In the genomic region with DNA sequence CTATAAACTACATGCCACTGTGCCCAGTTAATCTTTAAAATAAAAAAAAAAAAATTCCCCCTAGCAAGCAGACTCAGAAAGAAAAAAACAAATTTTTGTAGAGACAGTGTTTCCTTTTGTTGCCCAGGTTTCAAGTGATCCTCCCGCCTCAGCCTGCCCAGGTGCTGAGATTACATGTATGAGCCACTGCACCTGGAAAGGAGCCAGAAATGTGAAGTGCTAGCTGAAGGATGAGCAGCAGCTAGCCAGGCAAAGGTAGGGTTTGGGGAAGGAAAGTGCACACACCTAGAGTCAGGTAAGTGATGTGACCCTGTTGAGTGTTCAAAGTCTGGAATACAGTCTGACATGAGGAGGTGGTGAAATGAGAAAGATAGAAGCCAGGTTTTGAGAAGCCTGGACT, we compare ENCODE assay signal across 8 cellular contexts. TPM values are rescaled to one million over a fixed set of nuclear protein-coding genes. Genes with fewer than 3 reads are reported as not detected.
DNase-seq lines count a peak whose midpoint lies in the region; ATAC-seq and TF ChIP-seq lines count a peak whose summit lies in the region.

No MANE protein-coding gene starts in this region.

- H4K5ac ChIP-seq in IMR-90 (ENCODE audit: low read depth, low read length): no peak overlapping the region

- no peak overlapping the region for H3K27ac Mint-ChIP-seq in CD4-positive, alpha-beta T cell
- no peak overlapping the region for H3K27ac Mint-ChIP-seq in activated B cell treated with CpG ODN at 0.5 μM for 24 hours

- in situ Hi-C loops in IMR-90 (cut with MboI; ENCODE audit: low sequenced_read_pairs) (no loop called here), gastrocnemius medialis (cut with MboI; ENCODE audit: low sequenced_read_pairs in 4 of 4) (loop anchor here in 2 of 4 donors (10.0 to 25.0 kb wide), 2 partner anchors 538 to 540 kb away; partner anchors contain the start of genes HECTD3 (in 2 of the 2) and UROD (in 2 of the 2))

- peaks cover 7% of the 10 kb centered on the region for H3K36me3 ChIP-seq in IMR-90 (ENCODE audit: control insufficient read depth, insufficient read depth, low read length)
- H3K36me3 ChIP-seq in right lobe of liver: no peaks in the 10 kb centered on the region
- peaks cover 0 to 14% of the 10 kb centered on the region in 2 donors for H3K36me3 ChIP-seq in gastrocnemius medialis

- H2BK5ac ChIP-seq in IMR-90 (ENCODE audit: low read depth, low read length, poor library complexity, severe bottlenecking): no peak overlapping the region

- DNase-seq in CD4-positive, alpha-beta T cell: no peak
- DNase-seq in IMR-90 (no peak), activated B cell treated with CpG ODN at 0.5 μM for 24 hours (no peak), right lobe of liver (peak in 2 of 3 donors; percentile 38 to 58), gastrocnemius medialis (no peak), DMS114 treated with DMSO at 0.1 percent for 48 hours (lab: John Stamatoyannopoulos, UW; ENCODE audit: unreplicated experiment) (no peak)

- no peak for TF ChIP-seq CTCF in CD4-positive, alpha-beta T cell (IDR thresholded peaks at IDR 0.05)
- TF ChIP-seq CTCF in IMR-90 (conservative IDR thresholded peaks at IDR 0.05; ENCODE audit: low read depth, low read length) (no peak), activated B cell treated with CpG ODN at 0.5 μM for 24 hours (IDR thresholded peaks at IDR 0.05) (no peak), right lobe of liver (IDR thresholded peaks at IDR 0.05) (no peak), gastrocnemius medialis (IDR thresholded peaks at IDR 0.05 in 4 of 5, conservative IDR thresholded peaks at IDR 0.05 in 1 of 5) (no peak)

- peak overlapping the region; percentile 70 for H3K4me3 Mint-ChIP-seq in CD4-positive, alpha-beta T cell
- H3K4me3 Mint-ChIP-seq in activated B cell treated with CpG ODN at 0.5 μM for 24 hours: peak overlapping the region; percentile 65

- H3K56ac ChIP-seq in IMR-90 (ENCODE audit: extremely low read depth, insufficient read depth, low read length): no peak overlapping the region

- peaks cover 17 to 40% of the 10 kb centered on the region in 2 experiments for H3K79me1 ChIP-seq in IMR-90 (ENCODE audit: low read depth in 1 of 2, low read length in 2 of 2)

- no peak for ATAC-seq in CD4-positive, alpha-beta T cell (ENCODE audit: poor library complexity)
- ATAC-seq in IMR-90 (ENCODE audit: low read depth) (no peak), activated B cell treated with CpG ODN at 0.5 μM for 24 hours (ENCODE audit: low read depth) (no peak), right lobe of liver (peak in 1 of 4 donors; percentile 9), GM21423 (IDR thresholded peaks at IDR 0.05; ENCODE audit: unreplicated experiment) (no peak), GM19035 (IDR thresholded peaks at IDR 0.05; ENCODE audit: unreplicated experiment) (no peak), gastrocnemius medialis (no peak)

- CTCF ChIA-PET in CD4-positive, alpha-beta T cell (lab: Charles Lee): interaction anchor here (2.4 kb wide), 1 partner anchor 40 kb away, joined by 20 read pairs; no protein-coding TSS in a partner anchor
- CTCF ChIA-PET in IMR-90 (lab: Yijun Ruan, JAX) (interaction anchor here (0.6 kb wide), 1 partner anchor 1708 kb away, joined by 3 read pairs; no protein-coding TSS in a partner anchor), activated B cell treated with CpG ODN at 0.5 μM for 24 hours (lab: Charles Lee) (interaction anchor here (1.3 to 2.2 kb wide), 2 partner anchors 19 to 41 kb away, joined by 6 to 9 read pairs; no protein-coding TSS in a partner anchor)

- no peak overlapping the region for H3K14ac ChIP-seq in IMR-90 (replicated peaks; ENCODE audit: low read depth, low read length)

- no peak overlapping the region for H4K91ac ChIP-seq in IMR-90 (ENCODE audit: insufficient read depth, low read depth, low read length)

- H3K4me1 ChIP-seq in IMR-90 (ENCODE audit: control insufficient read depth, insufficient read depth, low read length): peaks cover 6% of the 10 kb centered on the region
- H3K4me1 ChIP-seq in right lobe of liver: peaks cover 0 to 44% (median 14%) of the 10 kb centered on the region in 4 donors
- peaks cover 12 to 16% of the 10 kb centered on the region in 2 donors for H3K4me1 ChIP-seq in gastrocnemius medialis

- no peak for TF ChIP-seq RAD21 in IMR-90 (IDR thresholded peaks at IDR 0.05; ENCODE audit: low read length)

- H3K27me3 ChIP-seq in CD4-positive, alpha-beta T cell (ENCODE audit: control insufficient read depth, insufficient read depth, low read length): no peaks in the 10 kb centered on the region
- H3K27me3 ChIP-seq in IMR-90 (ENCODE audit: control insufficient read depth, insufficient read depth, low read length): no peaks in the 10 kb centered on the region
- H3K27me3 ChIP-seq in right lobe of liver: no peaks in the 10 kb centered on the region
- H3K27me3 ChIP-seq in gastrocnemius medialis: no peaks in the 10 kb centered on the region

- H3K9ac ChIP-seq in IMR-90 (ENCODE audit: low read depth, low read length): no peak overlapping the region

- H2BK20ac ChIP-seq in IMR-90 (ENCODE audit: low read depth, low read length): no peak overlapping the region

- no peak overlapping the region for H3K4ac ChIP-seq in IMR-90 (ENCODE audit: low read depth, low read length)

- H3K9me3 Mint-ChIP-seq in CD4-positive, alpha-beta T cell: no peaks in the 10 kb centered on the region
- H3K9me3 Mint-ChIP-seq in activated B cell treated with CpG ODN at 0.5 μM for 24 hours: no peaks in the 10 kb centered on the region

- peaks cover 5% of the 10 kb centered on the region; the same call in 1 of the 2 replicates for H3K9me1 ChIP-seq in IMR-90 (ENCODE audit: insufficient read depth, low read length)

- dilution Hi-C loops in IMR-90 (cut with HindIII; ENCODE audit: low sequenced_read_pairs, unreplicated experiment): no loop called here

- intact Hi-C loops in CD4-positive, alpha-beta T cell (cut with DNase I, micrococcal nuclease): loop anchor here in 1 of 2 experiments (5.0 kb wide), 1 partner anchor 250 kb away; no protein-coding TSS in a partner anchor
- intact Hi-C loops in IMR-90 (cut with micrococcal nuclease) (no loop called here), activated B cell treated with CpG ODN at 0.5 μM for 24 hours (cut with micrococcal nuclease) (no loop called here), right lobe of liver (cut with DNase I) (no loop called here), gastrocnemius medialis (cut with DNase I; ENCODE audit: low total_unique reads) (no loop called here)

- 0 out of 2 replicates have a peak overlapping the region, but pooled peaks have one; percentile 7 for H2AK5ac ChIP-seq in IMR-90 (ENCODE audit: low read depth, low read length)

- no peak overlapping the region for H3K4me2 ChIP-seq in IMR-90 (ENCODE audit: low read depth, low read length)

- H3K4me1 Mint-ChIP-seq in CD4-positive, alpha-beta T cell (ENCODE audit: low read depth): peaks cover 26% of the 10 kb centered on the region
- peaks cover 25% of the 10 kb centered on the region for H3K4me1 Mint-ChIP-seq in activated B cell treated with CpG ODN at 0.5 μM for 24 hours

- H2BK120ac ChIP-seq in IMR-90 (ENCODE audit: low read depth, low read length): no peak overlapping the region

- H3K27ac ChIP-seq in CD4-positive, alpha-beta T cell (ENCODE audit: low read depth, low read length): no peak overlapping the region
- no peak overlapping the region for H3K27ac ChIP-seq in IMR-90 (ENCODE audit: insufficient read depth, low read length)
- peak overlapping the region in 2 of 3 donors; percentile 13 to 72 for H3K27ac ChIP-seq in right lobe of liver
- H3K27ac ChIP-seq in gastrocnemius medialis: no peak overlapping the region

- H2AK9ac ChIP-seq in IMR-90 (replicated peaks; ENCODE audit: low read depth, low read length, poor library complexity): no peak overlapping the region

- BruUV-seq in IMR-90 (replicated peaks; lab: Mats Ljungman, UMichigan): no TSS peak

- peak overlapping the region; percentile 33; the same call in 1 of the 2 replicates for H3K23ac ChIP-seq in IMR-90 (ENCODE audit: low read depth, low read length)

- 88% methylated on average over 1 of the region's 1 CpG; no CpG with 5 or more reads in 1 of the 2 experiments for WGBS in IMR-90 (ENCODE audit: extremely low coverage in 2 of 2, insufficient read length in 1 of 2), 2 experiments
- WGBS in right lobe of liver (ENCODE audit: insufficient coverage, low coverage, low lambda C conversion rate, missing lambda C conversion rate): 15% methylated on average over 1 of the region's 1 CpG

- no peak overlapping the region for H2AFZ ChIP-seq in IMR-90 (replicated peaks; ENCODE audit: low read length, poor library complexity)

- peaks cover 21% of the 10 kb centered on the region for H3K36me3 Mint-ChIP-seq in CD4-positive, alpha-beta T cell (ENCODE audit: low read depth)
- peaks cover 34% of the 10 kb centered on the region for H3K36me3 Mint-ChIP-seq in activated B cell treated with CpG ODN at 0.5 μM for 24 hours (ENCODE audit: low read depth)

- TF ChIP-seq POLR2A in IMR-90 (IDR thresholded peaks at IDR 0.05; ENCODE audit: low read depth, low read length): no peak
- TF ChIP-seq POLR2A in right lobe of liver (IDR thresholded peaks at IDR 0.05): no peak
- no peak for TF ChIP-seq POLR2A in gastrocnemius medialis (IDR thresholded peaks at IDR 0.05)

- no peaks in the 10 kb centered on the region for H4K20me1 ChIP-seq in IMR-90 (ENCODE audit: insufficient read depth, low read length)

- POLR2A ChIA-PET in CD4-positive, alpha-beta T cell (lab: Charles Lee): interaction anchor here (2.3 kb wide), 1 partner anchor 31 kb away, joined by 46 read pairs; the partner anchor contains the start of gene PRDX1
- POLR2A ChIA-PET in IMR-90 (lab: Charles Lee; ENCODE audit: unreplicated experiment) (no interaction called here), activated B cell treated with CpG ODN at 0.5 μM for 24 hours (lab: Charles Lee) (interaction anchor here (0.7 to 13.9 kb wide), 2 partner anchors 9 to 31 kb away, joined by 3 to 457 read pairs; partner anchors contain the start of gene PRDX1)

- no peak overlapping the region for H3K4me3 ChIP-seq in IMR-90 (ENCODE audit: insufficient read depth, low read depth, low read length)
- H3K4me3 ChIP-seq in right lobe of liver: peak overlapping the region; percentile 68 to 85 (median 79)
- H3K4me3 ChIP-seq in gastrocnemius medialis: no peak overlapping the region

- no peak overlapping the region for H3K18ac ChIP-seq in IMR-90 (ENCODE audit: low read depth, low read length)

- no peaks in the 10 kb centered on the region for H3K9me3 ChIP-seq in CD4-positive, alpha-beta T cell (ENCODE audit: control insufficient read depth, low read length)
- H3K9me3 ChIP-seq in IMR-90 (ENCODE audit: control insufficient read depth, insufficient read depth, low read length) (no peaks in the 10 kb centered on the region), right lobe of liver (no peaks in the 10 kb centered on the region), gastrocnemius medialis (no peaks in the 10 kb centered on the region)

- no peaks in the 10 kb centered on the region for H3K27me3 Mint-ChIP-seq in CD4-positive, alpha-beta T cell
- no peaks in the 10 kb centered on the region for H3K27me3 Mint-ChIP-seq in activated B cell treated with CpG ODN at 0.5 μM for 24 hours

- H4K8ac ChIP-seq in IMR-90 (ENCODE audit: low read depth in 2 of 2, low read length in 2 of 2): no peak overlapping the region

- H2BK15ac ChIP-seq in IMR-90 (ENCODE audit: low read depth, low read length): no peak overlapping the region

RNA-seq across cellular contexts. Expression of gene AKR1A1, which starts 1.7 kb away (rescaled TPM):
- total RNA-seq in CD4-positive, alpha-beta T cell: 10 to 100 TPM; 25.3 to 31.0 TPM
- total RNA-seq in IMR-90 (2012; rRNA removed) (122 and 151 TPM in 2 replicates), activated B cell treated with CpG ODN at 0.5 μM for 24 hours (215 and 218 TPM in 2 replicates), right lobe of liver (100 to 1,000 TPM; 115 to 308 (median 220) TPM), gastrocnemius medialis (10 to 100 TPM; 15.6 to 40.1 (median 37.1) TPM)
- polyA plus RNA-seq in IMR-90 (2012; rRNA removed): 141 and 144 TPM in 2 replicates
- polyA plus RNA-seq in IMR-90 (2012; cell fraction: cytosol; rRNA removed): 162 and 164 TPM in 2 replicates
- 137 and 158 TPM in 2 replicates for polyA plus RNA-seq in IMR-90 (2012; cell fraction: nucleus; rRNA removed; ENCODE audit: low replicate concordance)

RNA-seq across cellular contexts. Expression of gene PRDX1, which starts 30.6 kb away (rescaled TPM):
- 10 to 100 TPM; 18.1 to 24.1 TPM for total RNA-seq in CD4-positive, alpha-beta T cell
- total RNA-seq in IMR-90 (2012; rRNA removed): 875 and 883 TPM in 2 replicates
- 530 and 612 TPM in 2 replicates for polyA plus RNA-seq in IMR-90 (2012; rRNA removed)
- polyA plus RNA-seq in IMR-90 (2012; cell fraction: cytosol; rRNA removed): 215 and 360 TPM in 2 replicates
- 38.8 and 276 TPM in 2 replicates for polyA plus RNA-seq in IMR-90 (2012; cell fraction: nucleus; rRNA removed; ENCODE audit: low replicate concordance)
- total RNA-seq in activated B cell treated with CpG ODN at 0.5 μM for 24 hours: 351 and 413 TPM in 2 replicates
- 100 to 1,000 TPM; 315 to 672 (median 358) TPM for total RNA-seq in right lobe of liver
- 100 to 1,000 TPM; 406 to 554 (median 482) TPM for total RNA-seq in gastrocnemius medialis

RNA-seq across cellular contexts. Expression of gene NASP, which starts 31.5 kb away (rescaled TPM):
- 100 to 1,000 TPM; 110 to 112 TPM for total RNA-seq in CD4-positive, alpha-beta T cell
- total RNA-seq in IMR-90 (2012; rRNA removed) (56.6 and 85.0 TPM in 2 replicates), activated B cell treated with CpG ODN at 0.5 μM for 24 hours (197 and 204 TPM in 2 replicates), right lobe of liver (10 to 100 TPM; 21.8 to 31.9 (median 26.1) TPM), gastrocnemius medialis (10 to 100 TPM; 25.5 to 32.7 (median 27.3) TPM)
- 98.2 and 124 TPM in 2 replicates for polyA plus RNA-seq in IMR-90 (2012; rRNA removed)
- 38.2 and 66.5 TPM in 2 replicates for polyA plus RNA-seq in IMR-90 (2012; cell fraction: cytosol; rRNA removed)
- polyA plus RNA-seq in IMR-90 (2012; cell fraction: nucleus; rRNA removed; ENCODE audit: low replicate concordance): 47.5 and 89.7 TPM in 2 replicates

RNA-seq across cellular contexts. Expression of gene MMACHC, which starts 52.2 kb away (rescaled TPM):
- total RNA-seq in CD4-positive, alpha-beta T cell: under 1 TPM; 0.27 to 0.81 TPM
- total RNA-seq in IMR-90 (2012; rRNA removed) (5.2 and 6.4 TPM in 2 replicates), activated B cell treated with CpG ODN at 0.5 μM for 24 hours (3.6 and 5.1 TPM in 2 replicates), right lobe of liver (10 to 100 TPM in 5 of 6 experiments, 1 to 10 TPM in 1; 7.7 to 38.5 (median 17.3) TPM), gastrocnemius medialis (1 to 10 TPM; 1.8 to 5.6 (median 3.5) TPM)
- 2.8 and 4.1 TPM in 2 replicates for polyA plus RNA-seq in IMR-90 (2012; rRNA removed)
- polyA plus RNA-seq in IMR-90 (2012; cell fraction: cytosol; rRNA removed): 3.2 and 3.3 TPM in 2 replicates
- 1.3 and 2.0 TPM in 2 replicates for polyA plus RNA-seq in IMR-90 (2012; cell fraction: nucleus; rRNA removed; ENCODE audit: low replicate concordance)

RNA-seq across cellular contexts. Expression of gene CCDC163, which starts 52.4 kb away (rescaled TPM):
- total RNA-seq in CD4-positive, alpha-beta T cell: under 1 TPM; 0.42 to 0.58 TPM
- total RNA-seq in IMR-90 (2012; rRNA removed): 0.28 and 0.54 TPM in 2 replicates
- polyA plus RNA-seq in IMR-90 (2012; rRNA removed): 0.89 and 1.0 TPM in 2 replicates
- polyA plus RNA-seq in IMR-90 (2012; cell fraction: cytosol; rRNA removed): 0.75 and 1.0 TPM in 2 replicates
- polyA plus RNA-seq in IMR-90 (2012; cell fraction: nucleus; rRNA removed; ENCODE audit: low replicate concordance): 0.99 and 1.0 TPM in 2 replicates
- total RNA-seq in activated B cell treated with CpG ODN at 0.5 μM for 24 hours: 1.1 TPM in 2 replicates
- 1 to 10 TPM in 2 of 6 experiments, under 1 TPM in 4; 0.31 to 1.3 (median 0.67) TPM for total RNA-seq in right lobe of liver
- under 1 TPM in 3 of 4 donors, not detected in 1; 0.22 to 0.62 (median 0.25) TPM for total RNA-seq in gastrocnemius medialis

Comparison
In these comparisons a context has a peak if more than half of its experiments do, and no peak if none do; other contexts are left out.
1. DNase-seq: peak in right lobe of liver (2 of 3); none in CD4-positive, alpha-beta T cell (0 of 10), IMR-90 (single experiment), activated B cell treated with CpG ODN at 0.5 μM for 24 hours (single experiment), gastrocnemius medialis (0 of 2) and DMS114 treated with DMSO at 0.1 percent for 48 hours (single experiment).
2. H3K27ac ChIP-seq: peak in right lobe of liver (2 of 3); none in CD4-positive, alpha-beta T cell (single experiment), IMR-90 (single experiment) and gastrocnemius medialis (0 of 4).
3. H3K4me3 ChIP-seq: peak in right lobe of liver (3 of 3); none in IMR-90 (single experiment) and gastrocnemius medialis (0 of 4).
4. RNA of gene PRDX1, which starts 30.6 kb away (total RNA-seq): 875 to 883 TPM in IMR-90, 406 to 554 TPM in gastrocnemius medialis, 315 to 672 TPM in right lobe of liver and 351 to 413 TPM in activated B cell treated with CpG ODN at 0.5 μM for 24 hours; 18.1 to 24.1 TPM in CD4-positive, alpha-beta T cell; every median in the first group is over 10 times any median in the second.